In genomic region chr12:76713130-76713529, GRCh38 we compare ENCODE assay signal across 24 cellular contexts. TPM values are rescaled to one million over a fixed set of nuclear protein-coding genes. Genes with fewer than 3 reads are reported as not detected.
DNase-seq lines count a peak whose midpoint lies in the region; ATAC-seq, FAIRE-seq and TF ChIP-seq lines count a peak whose summit lies in the region.
"Had no signal": no experiment of that assay in that cellular context is flagged by ENCODE, and none has a peak within 500 bp of the region (broad histone marks: within the 10 kb centered on the region; RNA-seq: fewer than 3 reads in every experiment).

No MANE protein-coding gene starts in this region.

- no peak overlapping the region for H3K27ac Mint-ChIP-seq in immature natural killer cell
- no peak overlapping the region for H3K27ac Mint-ChIP-seq in T-cell
- H3K27ac Mint-ChIP-seq: activated CD4-positive, alpha-beta T cell treated with anti-CD3 and anti-CD28 coated beads for 36 hours; activated naive CD4-positive, alpha-beta T cell treated with anti-CD3 and anti-CD28 coated beads, Interleukin-2, amount 10 ng/mL, durations not matched to agents 7 days and 5 days; nephron; stimulated activated effector memory CD8-positive, alpha-beta T cell treated with anti-CD3 and anti-CD28 coated beads, Interleukin-12 subunit alpha, Interleukin-12 subunit beta, amount 100 ng/mL, for 72 hours had no signal

- ATAC-seq in GM18868 (IDR thresholded peaks at IDR 0.05; ENCODE audit: unreplicated experiment) (no peak), T-cell (replicated peaks in 1 of 4) (no peak)
- ATAC-seq: activated CD4-positive, alpha-beta T cell treated with anti-CD3 and anti-CD28 coated beads for 36 hours; stimulated activated effector memory CD8-positive, alpha-beta T cell treated with anti-CD3 and anti-CD28 coated beads, Interleukin-12 subunit alpha, Interleukin-12 subunit beta, amount 100 ng/mL, for 72 hours had no signal

- H3K36me3 Mint-ChIP-seq in immature natural killer cell, result no peaks in the 10 kb centered on the region
- no peaks in the 10 kb centered on the region for H3K36me3 Mint-ChIP-seq in T-cell
- H3K36me3 Mint-ChIP-seq: activated naive CD4-positive, alpha-beta T cell treated with anti-CD3 and anti-CD28 coated beads, Interleukin-2, amount 10 ng/mL, durations not matched to agents 7 days and 5 days; stimulated activated effector memory CD8-positive, alpha-beta T cell treated with anti-CD3 and anti-CD28 coated beads, Interleukin-12 subunit alpha, Interleukin-12 subunit beta, amount 100 ng/mL, for 72 hours had no signal

- CTCF ChIA-PET in T-cell (lab: Charles Lee), result no interaction called here

- TF ChIP-seq CTCF in choroid plexus epithelial cell (conservative IDR thresholded peaks at IDR 0.05; ENCODE audit: low read depth, low read length), result peak; percentile 42

- peak; percentile 33 for FAIRE-seq in HTR-8/SVneo (lab: Jason Lieb, UNC)
- FAIRE-seq: urothelium cell line had no signal

- POLR2A ChIA-PET in T-cell (lab: Charles Lee), result no interaction called here

- no peaks in the 10 kb centered on the region for H3K4me1 Mint-ChIP-seq in immature natural killer cell
- H3K4me1 Mint-ChIP-seq in T-cell, result no peaks in the 10 kb centered on the region
- H3K4me1 Mint-ChIP-seq: activated CD4-positive, alpha-beta T cell treated with anti-CD3 and anti-CD28 coated beads for 36 hours; activated naive CD4-positive, alpha-beta T cell treated with anti-CD3 and anti-CD28 coated beads, Interleukin-2, amount 10 ng/mL, durations not matched to agents 7 days and 5 days; central memory CD8-positive, alpha-beta T cell; stimulated activated effector memory CD8-positive, alpha-beta T cell treated with anti-CD3 and anti-CD28 coated beads, Interleukin-12 subunit alpha, Interleukin-12 subunit beta, amount 100 ng/mL, for 72 hours had no signal

- no peaks in the 10 kb centered on the region for H3K9me3 Mint-ChIP-seq in immature natural killer cell
- no peaks in the 10 kb centered on the region for H3K9me3 Mint-ChIP-seq in T-cell
- H3K9me3 Mint-ChIP-seq: activated naive CD4-positive, alpha-beta T cell treated with anti-CD3 and anti-CD28 coated beads, Interleukin-2, amount 10 ng/mL, durations not matched to agents 7 days and 5 days; central memory CD8-positive, alpha-beta T cell; nephron; stimulated activated effector memory CD8-positive, alpha-beta T cell treated with anti-CD3 and anti-CD28 coated beads, Interleukin-12 subunit alpha, Interleukin-12 subunit beta, amount 100 ng/mL, for 72 hours had no signal

- DNase-seq in A172 (ENCODE audit: low spot score) (peak; percentile 35), HTR-8/SVneo (ENCODE audit: insufficient read length, low spot score) (peak; percentile 48), choroid plexus epithelial cell (ENCODE audit: low read depth) (peak; percentile 73), iris pigment epithelial cell (ENCODE audit: low read depth) (peak; percentile 68), SIG-M5 (lab: John Stamatoyannopoulos, UW) (no peak), immature natural killer cell (no peak), T-cell (no peak)
- DNase-seq: activated CD4-positive, alpha-beta T cell treated with anti-CD3 and anti-CD28 coated beads for 36 hours; activated naive CD4-positive, alpha-beta T cell treated with anti-CD3 and anti-CD28 coated beads, Interleukin-2, amount 10 ng/mL, durations not matched to agents 7 days and 5 days; activated T-cell treated with anti-CD3 and anti-CD28 coated beads, Interleukin-2, amount 50 U/mL, for 48 hours; anterior cingulate cortex; HCEC 1CT; KG1; left cardiac atrium; NCI-H1694; NCI-H2171 treated with DMSO at 0.1 percent for 48 hours; NCI-H526; stimulated activated CD4-positive, alpha-beta T cell treated with anti-CD3 and anti-CD28 coated beads, Interleukin-2, amount 100 ng/mL, for 24 hours had no signal

- peak overlapping the region; percentile 9 for H3K4me3 ChIP-seq in choroid plexus epithelial cell (ENCODE audit: low read depth, low read length)
- H3K4me3 ChIP-seq: BLaER1 treated with 17β-estradiol and CSF1 and Interleukin-3, amounts not matched to agents 10 nM and 100 nM had no signal

- H3K27me3 Mint-ChIP-seq in immature natural killer cell (ENCODE audit: low read depth in 3 of 3), result peaks cover 0 to 3% (median 3%) of the 10 kb centered on the region in 3 donors
- peaks cover 3 to 5% of the 10 kb centered on the region in 2 donors for H3K27me3 Mint-ChIP-seq in T-cell
- H3K27me3 Mint-ChIP-seq: activated naive CD4-positive, alpha-beta T cell treated with anti-CD3 and anti-CD28 coated beads, Interleukin-2, amount 10 ng/mL, durations not matched to agents 7 days and 5 days; central memory CD8-positive, alpha-beta T cell had no signal

- H3K4me3 Mint-ChIP-seq in immature natural killer cell, result no peak overlapping the region
- H3K4me3 Mint-ChIP-seq in T-cell, result no peak overlapping the region
- H3K4me3 Mint-ChIP-seq: activated CD4-positive, alpha-beta T cell treated with anti-CD3 and anti-CD28 coated beads for 36 hours; activated naive CD4-positive, alpha-beta T cell treated with anti-CD3 and anti-CD28 coated beads, Interleukin-2, amount 10 ng/mL, durations not matched to agents 7 days and 5 days; central memory CD8-positive, alpha-beta T cell; nephron; stimulated activated effector memory CD8-positive, alpha-beta T cell treated with anti-CD3 and anti-CD28 coated beads, Interleukin-12 subunit alpha, Interleukin-12 subunit beta, amount 100 ng/mL, for 72 hours had no signal

RNA-seq across cellular contexts. Expression of gene ZDHHC17, which starts 50.8 kb away (rescaled TPM):
- total RNA-seq in A172 (2014; rRNA removed; shearing (Covaris generic)), result 16.6 and 19.4 TPM in 2 replicates
- polyA plus RNA-seq in immature natural killer cell, result 10 to 100 TPM in 2 of 3 donors, 1 to 10 TPM in 1; 9.2 to 15.8 (median 11.0) TPM
- 10 to 100 TPM; 39.8 to 58.9 (median 42.9) TPM for total RNA-seq in T-cell

Comparison
In these comparisons a context has a peak if more than half of its experiments do, and no peak if none do; other contexts are left out.
1. DNase-seq: peak in A172 (single experiment), HTR-8/SVneo (single experiment), choroid plexus epithelial cell (single experiment) and iris pigment epithelial cell (single experiment); none in SIG-M5 (single experiment), immature natural killer cell (0 of 3) and T-cell (0 of 34).